In the genomic region with DNA sequence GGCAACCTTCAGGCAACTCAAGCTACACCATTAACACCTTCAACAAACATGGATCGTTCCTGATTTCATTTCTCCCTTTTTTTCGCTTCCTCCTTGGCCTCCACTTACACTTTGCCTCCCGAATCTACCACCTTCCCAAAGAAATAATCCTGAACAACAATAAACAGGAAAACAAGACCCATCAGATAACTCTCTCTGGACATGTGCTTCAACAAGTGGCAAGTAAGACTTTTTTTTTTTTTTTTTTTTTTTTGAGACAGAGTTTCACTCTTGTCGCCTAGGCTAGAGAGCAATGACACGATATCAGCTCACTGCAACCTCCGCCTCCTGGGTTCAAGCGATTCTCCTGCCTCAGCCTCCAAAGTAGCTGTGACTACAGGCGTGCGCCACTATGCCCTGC, we compare ENCODE assay signal across 21 cellular contexts. TPM values are rescaled to one million over a fixed set of nuclear protein-coding genes. Genes with fewer than 3 reads are reported as not detected.
DNase-seq lines count a peak whose midpoint lies in the region; ATAC-seq and TF ChIP-seq lines count a peak whose summit lies in the region.
"Had no signal": no experiment of that assay in that cellular context is flagged by ENCODE, and none has a peak within 500 bp of the region (broad histone marks: within the 10 kb centered on the region; RNA-seq: fewer than 3 reads in every experiment).

No MANE protein-coding gene starts in this region.

- DNase-seq in GM23338 (ENCODE audit: low spot score): no peak
- no peak for DNase-seq in mesothelial cell of epicardium (ENCODE audit: low spot score in 2 of 2, unreplicated experiment in 2 of 2)
- DNase-seq in neural progenitor cell (ENCODE audit: low spot score): no peak
- DNase-seq in ovary: no peak
- DNase-seq in GM19238 (ENCODE audit: insufficient read length, low spot score): no peak
- DNase-seq in stimulated activated CD4-positive, alpha-beta T cell treated with anti-CD3 and anti-CD28 coated beads, Interleukin-12 subunit alpha, Interleukin-12 subunit beta, amount 100 ng/mL, for 4 hours: no peak
- DNase-seq: AML-193; Caco-2; Calu3; CD4-positive, alpha-beta T cell; CD8-positive, alpha-beta T cell; DMS79 treated with DMSO at 0.1 percent for 48 hours; GF-D8 had no signal

- peaks cover 3% of the 10 kb centered on the region; the same call in 2 of the 3 replicates for H3K36me3 Mint-ChIP-seq in GM23338 (ENCODE audit: low read depth)
- H3K36me3 Mint-ChIP-seq in brain: peaks cover 67% of the 10 kb centered on the region
- peaks cover 21% of the 10 kb centered on the region for H3K36me3 Mint-ChIP-seq in mesothelial cell of epicardium
- peaks cover 50% of the 10 kb centered on the region for H3K36me3 Mint-ChIP-seq in neural progenitor cell
- H3K36me3 Mint-ChIP-seq: CD8-positive, alpha-beta T cell had no signal

- H3K36me3 ChIP-seq in GM23338 (ENCODE audit: insufficient read depth) (no peaks in the 10 kb centered on the region), neural progenitor cell (peaks cover 37% of the 10 kb centered on the region), ovary (no peaks in the 10 kb centered on the region)
- H3K36me3 ChIP-seq: BLaER1 treated with 17β-estradiol and CSF1 and Interleukin-3, amounts not matched to agents 10 nM and 100 nM had no signal

- 92 to 97% (median 95%) methylated on average over 9 of the region's 9 CpGs for WGBS in ovary, 3 donors

- no peaks in the 10 kb centered on the region for H3K79me2 ChIP-seq in GM23338 (replicated peaks; ENCODE audit: insufficient read depth)
- peaks cover 97% of the 10 kb centered on the region for H3K79me2 ChIP-seq in neural progenitor cell (ENCODE audit: low read depth)

- H3K9ac ChIP-seq in neural progenitor cell: no peak overlapping the region
- H3K9ac ChIP-seq: BLaER1 treated with 17β-estradiol and CSF1 and Interleukin-3, amounts not matched to agents 10 nM and 100 nM had no signal

- TF ChIP-seq POLR2A in ovary (IDR thresholded peaks at IDR 0.05): no peak

- TF ChIP-seq CTCF in GM23338 (conservative IDR thresholded peaks at IDR 0.05; ENCODE audit: low read depth in 2 of 2): no peak
- no peak for TF ChIP-seq CTCF in brain (conservative IDR thresholded peaks at IDR 0.05)
- no peak for TF ChIP-seq CTCF in mesothelial cell of epicardium (IDR thresholded peaks at IDR 0.05; ENCODE audit: unreplicated experiment)
- no peak for TF ChIP-seq CTCF in neural progenitor cell (IDR thresholded peaks at IDR 0.05)
- no peak for TF ChIP-seq CTCF in ovary (IDR thresholded peaks at IDR 0.05)

- H3K4me2 ChIP-seq in GM23338 (no peak overlapping the region), neural progenitor cell (peak overlapping the region; percentile 52)
- H3K4me2 ChIP-seq: A549; BLaER1 treated with 17β-estradiol and CSF1 and Interleukin-3, amounts not matched to agents 10 nM and 100 nM had no signal

- H3K9me3 Mint-ChIP-seq in GM23338: no peaks in the 10 kb centered on the region
- no peaks in the 10 kb centered on the region for H3K9me3 Mint-ChIP-seq in brain
- peaks cover 3% of the 10 kb centered on the region for H3K9me3 Mint-ChIP-seq in mesothelial cell of epicardium
- peaks cover 4% of the 10 kb centered on the region for H3K9me3 Mint-ChIP-seq in neural progenitor cell
- H3K9me3 Mint-ChIP-seq: CD4-positive, alpha-beta T cell; CD8-positive, alpha-beta T cell had no signal

- H3K9me3 ChIP-seq in neural progenitor cell (ENCODE audit: low read depth): no peaks in the 10 kb centered on the region
- no peaks in the 10 kb centered on the region for H3K9me3 ChIP-seq in ovary
- H3K9me3 ChIP-seq: A549; BLaER1 treated with 17β-estradiol and CSF1 and Interleukin-3, amounts not matched to agents 10 nM and 100 nM; Caco-2 had no signal

- H3K4me1 Mint-ChIP-seq in GM23338 (peaks cover 24% of the 10 kb centered on the region), brain (peaks cover 55% of the 10 kb centered on the region), mesothelial cell of epicardium (peaks cover 37% of the 10 kb centered on the region), neural progenitor cell (peaks cover 45% of the 10 kb centered on the region)
- H3K4me1 Mint-ChIP-seq: B cell had no signal

- no peaks in the 10 kb centered on the region for H3K9me2 ChIP-seq in GM23338 (ENCODE audit: insufficient read depth)

- H3K27me3 Mint-ChIP-seq in GM23338 (ENCODE audit: insufficient read depth, low read depth, poor library complexity) (no peaks in the 10 kb centered on the region), brain (no peaks in the 10 kb centered on the region), mesothelial cell of epicardium (ENCODE audit: low read depth) (no peaks in the 10 kb centered on the region), neural progenitor cell (ENCODE audit: insufficient read depth, low read depth) (no peaks in the 10 kb centered on the region)
- H3K27me3 Mint-ChIP-seq: CD4-positive, alpha-beta T cell had no signal

- no peak for ATAC-seq in GM23338
- no peak for ATAC-seq in GM21526 (IDR thresholded peaks at IDR 0.05; ENCODE audit: low FRiP score, unreplicated experiment)
- ATAC-seq: A549; CD8-positive, alpha-beta T cell had no signal

- H3K4me1 ChIP-seq in GM23338 (ENCODE audit: insufficient read depth) (peaks cover 4% of the 10 kb centered on the region; the same call in 1 of the 2 replicates), neural progenitor cell (peaks cover 43% of the 10 kb centered on the region), ovary (ENCODE audit: insufficient read depth) (no peaks in the 10 kb centered on the region)
- H3K4me1 ChIP-seq: A549; BLaER1 treated with 17β-estradiol and CSF1 and Interleukin-3, amounts not matched to agents 10 nM and 100 nM; Caco-2 had no signal

- H3K27me3 ChIP-seq in GM23338 (ENCODE audit: insufficient read depth) (no peaks in the 10 kb centered on the region), neural progenitor cell (no peaks in the 10 kb centered on the region), ovary (no peaks in the 10 kb centered on the region)
- H3K27me3 ChIP-seq: BLaER1 treated with 17β-estradiol and CSF1 and Interleukin-3, amounts not matched to agents 10 nM and 100 nM had no signal

- no peak for TF ChIP-seq EP300 in ovary (IDR thresholded peaks at IDR 0.05)

- intact Hi-C loops in ovary (cut with DNase I): no loop called here

- H3K27ac ChIP-seq in GM23338 (ENCODE audit: low read depth): no peak overlapping the region
- H3K27ac ChIP-seq in neural progenitor cell: peak overlapping the region; percentile 56
- no peak overlapping the region for H3K27ac ChIP-seq in ovary
- H3K27ac ChIP-seq: 22Rv1; A549; BLaER1 treated with 17β-estradiol and CSF1 and Interleukin-3, amounts not matched to agents 10 nM and 100 nM; C4-2B had no signal

- H3K4me3 Mint-ChIP-seq in GM23338 (no peak overlapping the region), brain (peak overlapping the region in 1 of 5 experiments; percentile 33), mesothelial cell of epicardium (no peak overlapping the region), neural progenitor cell (peak overlapping the region; percentile 13)
- H3K4me3 Mint-ChIP-seq: B cell; CD4-positive, alpha-beta T cell; CD8-positive, alpha-beta T cell had no signal

- H4K20me1 ChIP-seq in GM23338 (replicated peaks; ENCODE audit: insufficient read depth) (no peaks in the 10 kb centered on the region), neural progenitor cell (ENCODE audit: low read depth) (peaks cover 97% of the 10 kb centered on the region)
- H4K20me1 ChIP-seq: BLaER1 treated with 17β-estradiol and CSF1 and Interleukin-3, amounts not matched to agents 10 nM and 100 nM had no signal

- H3F3A ChIP-seq in GM23338 (replicated peaks; ENCODE audit: low read depth) (no peaks in the 10 kb centered on the region), neural progenitor cell (ENCODE audit: low read depth) (peaks cover 33% of the 10 kb centered on the region)

- 0 out of 2 replicates have a peak overlapping the region, but pooled peaks have one; percentile 11 for H3K27ac Mint-ChIP-seq in GM23338
- H3K27ac Mint-ChIP-seq in brain: peak overlapping the region in 3 of 5 experiments; percentile 10 to 89 (median 81)
- H3K27ac Mint-ChIP-seq in mesothelial cell of epicardium: peak overlapping the region; percentile 27
- peak overlapping the region; percentile 29 for H3K27ac Mint-ChIP-seq in neural progenitor cell
- H3K27ac Mint-ChIP-seq: B cell; CD4-positive, alpha-beta T cell; CD8-positive, alpha-beta T cell had no signal

- H3K4me3 ChIP-seq in GM23338 (no peak overlapping the region), neural progenitor cell (no peak overlapping the region), ovary (no peak overlapping the region)
- H3K4me3 ChIP-seq: A549; BLaER1 treated with 17β-estradiol and CSF1 and Interleukin-3, amounts not matched to agents 10 nM and 100 nM had no signal

- no peak overlapping the region for H2AFZ ChIP-seq in GM23338
- H2AFZ ChIP-seq in neural progenitor cell (replicated peaks): no peak overlapping the region

TF ChIP-seq in GM23338, 12 proteins besides CTCF, POLR2A, EP300 and RAD21 (continues in another document):
- TF ChIP-seq ZNF331 (CRISPR knock-in tag; IDR thresholded peaks at IDR 0.05; ENCODE audit: low read depth): no peak

RNA-seq across cellular contexts. Expression of gene ZNF521, which starts 35.3 kb away (rescaled TPM):
- 9.2 and 10.4 TPM in 2 replicates for total RNA-seq in GM23338 (2014; rRNA removed; shearing (Covaris generic))
- polyA plus RNA-seq in GM23338 (2016; fragmentation: Nextera tagmentation; extraction: Ambion mirVana): 3.1 and 3.8 TPM in 2 replicates
- 2.1 TPM for polyA plus RNA-seq in brain (ENCODE audit: insufficient read depth, low read depth, low replicate concordance)
- total RNA-seq in mesothelial cell of epicardium: 50.5 to 54.1 TPM (median 51.4 TPM) in 3 replicates
- 136 and 148 TPM in 2 replicates for total RNA-seq in neural progenitor cell (ENCODE audit: low replicate concordance)
- total RNA-seq in ovary: 10 to 100 TPM; 38.7 to 51.3 (median 44.5) TPM
- polyA plus RNA-seq in ovary: 10 to 100 TPM; 24.3 to 26.1 TPM
- total RNA-seq: A172; Caco-2; Calu3; CD4-positive, alpha-beta T cell; CD8-positive, alpha-beta T cell had no signal
- polyA plus RNA-seq: A549 had no signal

Comparison
In these comparisons a context has a peak if more than half of its experiments do, and no peak if none do; other contexts are left out.
1. H3K27ac Mint-ChIP-seq: peak in every context shown above with its lines; median percentile 81 in brain; 29 in neural progenitor cell; 27 in mesothelial cell of epicardium; 11 in GM23338.